In the genomic region with DNA sequence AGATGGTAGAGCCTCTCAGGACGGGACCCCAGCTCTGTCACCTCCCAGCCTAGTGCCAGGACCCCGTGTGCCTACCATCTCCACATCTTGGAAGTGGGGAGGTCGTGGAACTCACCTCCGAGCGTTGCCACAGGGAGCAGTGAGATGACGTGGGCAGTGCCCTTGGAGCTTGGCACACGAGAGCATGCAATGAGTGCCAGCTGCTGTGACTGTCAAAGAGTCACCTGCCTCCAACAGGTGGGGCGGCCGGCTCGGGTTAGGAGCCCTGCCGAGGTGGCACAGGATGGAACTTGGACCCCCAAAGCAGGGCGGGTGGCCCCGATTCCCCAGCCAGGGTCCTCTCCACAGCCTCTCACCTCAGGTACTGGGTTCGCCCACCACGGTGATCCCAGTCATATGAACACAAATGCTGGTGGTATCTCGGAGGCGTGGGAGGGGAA, we compare ENCODE assay signal across 1 cellular context.
TF ChIP-seq lines count a peak whose summit lies in the region.

No MANE protein-coding gene starts in this region.

TF ChIP-seq in HepG2, 621 proteins besides CTCF, POLR2A, EP300 and RAD21:
- TF ChIP-seq ZNF7 (CRISPR knock-in tag; IDR thresholded peaks at IDR 0.05) = no peak
- no peak for TF ChIP-seq ATF7-NPFF (CRISPR knock-in tag; IDR thresholded peaks at IDR 0.05; ENCODE audit: low read depth)
- TF ChIP-seq MAF1 (CRISPR knock-in tag; IDR thresholded peaks at IDR 0.05; ENCODE audit: borderline replicate concordance) = no peak
- no peak for TF ChIP-seq ZBTB42 (CRISPR knock-in tag; IDR thresholded peaks at IDR 0.05)
- TF ChIP-seq, protein P1, sequence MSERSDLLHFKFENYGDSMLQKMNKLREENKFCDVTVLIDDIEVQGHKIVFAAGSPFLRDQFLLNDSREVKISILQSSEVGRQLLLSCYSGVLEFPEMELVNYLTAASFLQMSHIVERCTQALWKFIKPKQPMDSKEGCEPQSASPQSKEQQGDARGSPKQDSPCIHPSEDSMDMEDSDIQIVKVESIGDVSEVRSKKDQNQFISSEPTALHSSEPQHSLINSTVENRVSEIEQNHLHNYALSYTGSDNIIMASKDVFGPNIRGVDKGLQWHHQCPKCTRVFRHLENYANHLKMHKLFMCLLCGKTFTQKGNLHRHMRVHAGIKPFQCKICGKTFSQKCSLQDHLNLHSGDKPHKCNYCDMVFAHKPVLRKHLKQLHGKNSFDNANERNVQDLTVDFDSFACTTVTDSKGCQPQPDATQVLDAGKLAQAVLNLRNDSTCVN (CRISPR knock-in tag; IDR thresholded peaks at IDR 0.05; ENCODE audit: borderline replicate concordance) = no peak
- TF ChIP-seq, protein P2, sequence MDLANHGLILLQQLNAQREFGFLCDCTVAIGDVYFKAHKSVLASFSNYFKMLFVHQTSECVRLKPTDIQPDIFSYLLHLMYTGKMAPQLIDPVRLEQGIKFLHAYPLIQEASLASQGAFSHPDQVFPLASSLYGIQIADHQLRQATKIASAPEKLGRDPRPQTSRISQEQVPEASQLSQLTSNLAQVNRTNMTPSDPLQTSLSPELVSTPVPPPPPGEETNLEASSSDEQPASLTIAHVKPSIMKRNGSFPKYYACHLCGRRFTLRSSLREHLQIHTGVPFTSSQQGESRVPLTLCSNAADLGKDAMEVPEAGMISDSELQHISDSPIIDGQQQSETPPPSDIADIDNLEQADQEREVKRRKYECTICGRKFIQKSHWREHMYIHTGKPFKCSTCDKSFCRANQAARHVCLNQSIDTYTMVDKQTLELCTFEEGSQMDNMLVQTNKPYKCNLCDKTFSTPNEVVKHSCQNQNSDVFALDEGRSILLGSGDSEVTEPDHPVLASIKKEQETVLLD (CRISPR knock-in tag; IDR thresholded peaks at IDR 0.05; ENCODE audit: low read depth) = no peak
- no peak for TF ChIP-seq ZNF207 (IDR thresholded peaks at IDR 0.05; ENCODE audit: borderline replicate concordance)
- TF ChIP-seq SP1 (IDR thresholded peaks at IDR 0.05) = no peak
- TF ChIP-seq SP1 (CRISPR knock-in tag; IDR thresholded peaks at IDR 0.05) = no peak
- TF ChIP-seq, protein P3, sequence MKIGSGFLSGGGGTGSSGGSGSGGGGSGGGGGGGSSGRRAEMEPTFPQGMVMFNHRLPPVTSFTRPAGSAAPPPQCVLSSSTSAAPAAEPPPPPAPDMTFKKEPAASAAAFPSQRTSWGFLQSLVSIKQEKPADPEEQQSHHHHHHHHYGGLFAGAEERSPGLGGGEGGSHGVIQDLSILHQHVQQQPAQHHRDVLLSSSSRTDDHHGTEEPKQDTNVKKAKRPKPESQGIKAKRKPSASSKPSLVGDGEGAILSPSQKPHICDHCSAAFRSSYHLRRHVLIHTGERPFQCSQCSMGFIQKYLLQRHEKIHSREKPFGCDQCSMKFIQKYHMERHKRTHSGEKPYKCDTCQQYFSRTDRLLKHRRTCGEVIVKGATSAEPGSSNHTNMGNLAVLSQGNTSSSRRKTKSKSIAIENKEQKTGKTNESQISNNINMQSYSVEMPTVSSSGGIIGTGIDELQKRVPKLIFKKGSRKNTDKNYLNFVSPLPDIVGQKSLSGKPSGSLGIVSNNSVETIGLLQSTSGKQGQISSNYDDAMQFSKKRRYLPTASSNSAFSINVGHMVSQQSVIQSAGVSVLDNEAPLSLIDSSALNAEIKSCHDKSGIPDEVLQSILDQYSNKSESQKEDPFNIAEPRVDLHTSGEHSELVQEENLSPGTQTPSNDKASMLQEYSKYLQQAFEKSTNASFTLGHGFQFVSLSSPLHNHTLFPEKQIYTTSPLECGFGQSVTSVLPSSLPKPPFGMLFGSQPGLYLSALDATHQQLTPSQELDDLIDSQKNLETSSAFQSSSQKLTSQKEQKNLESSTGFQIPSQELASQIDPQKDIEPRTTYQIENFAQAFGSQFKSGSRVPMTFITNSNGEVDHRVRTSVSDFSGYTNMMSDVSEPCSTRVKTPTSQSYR (CRISPR knock-in tag; IDR thresholded peaks at IDR 0.05; ENCODE audit: borderline replicate concordance) = no peak
- 0 out of 2 replicates have a peak, but pooled peaks have one; percentile 41 for TF ChIP-seq CENPT (CRISPR knock-in tag; IDR thresholded peaks at IDR 0.05; ENCODE audit: low read depth)
- TF ChIP-seq, protein P4, sequence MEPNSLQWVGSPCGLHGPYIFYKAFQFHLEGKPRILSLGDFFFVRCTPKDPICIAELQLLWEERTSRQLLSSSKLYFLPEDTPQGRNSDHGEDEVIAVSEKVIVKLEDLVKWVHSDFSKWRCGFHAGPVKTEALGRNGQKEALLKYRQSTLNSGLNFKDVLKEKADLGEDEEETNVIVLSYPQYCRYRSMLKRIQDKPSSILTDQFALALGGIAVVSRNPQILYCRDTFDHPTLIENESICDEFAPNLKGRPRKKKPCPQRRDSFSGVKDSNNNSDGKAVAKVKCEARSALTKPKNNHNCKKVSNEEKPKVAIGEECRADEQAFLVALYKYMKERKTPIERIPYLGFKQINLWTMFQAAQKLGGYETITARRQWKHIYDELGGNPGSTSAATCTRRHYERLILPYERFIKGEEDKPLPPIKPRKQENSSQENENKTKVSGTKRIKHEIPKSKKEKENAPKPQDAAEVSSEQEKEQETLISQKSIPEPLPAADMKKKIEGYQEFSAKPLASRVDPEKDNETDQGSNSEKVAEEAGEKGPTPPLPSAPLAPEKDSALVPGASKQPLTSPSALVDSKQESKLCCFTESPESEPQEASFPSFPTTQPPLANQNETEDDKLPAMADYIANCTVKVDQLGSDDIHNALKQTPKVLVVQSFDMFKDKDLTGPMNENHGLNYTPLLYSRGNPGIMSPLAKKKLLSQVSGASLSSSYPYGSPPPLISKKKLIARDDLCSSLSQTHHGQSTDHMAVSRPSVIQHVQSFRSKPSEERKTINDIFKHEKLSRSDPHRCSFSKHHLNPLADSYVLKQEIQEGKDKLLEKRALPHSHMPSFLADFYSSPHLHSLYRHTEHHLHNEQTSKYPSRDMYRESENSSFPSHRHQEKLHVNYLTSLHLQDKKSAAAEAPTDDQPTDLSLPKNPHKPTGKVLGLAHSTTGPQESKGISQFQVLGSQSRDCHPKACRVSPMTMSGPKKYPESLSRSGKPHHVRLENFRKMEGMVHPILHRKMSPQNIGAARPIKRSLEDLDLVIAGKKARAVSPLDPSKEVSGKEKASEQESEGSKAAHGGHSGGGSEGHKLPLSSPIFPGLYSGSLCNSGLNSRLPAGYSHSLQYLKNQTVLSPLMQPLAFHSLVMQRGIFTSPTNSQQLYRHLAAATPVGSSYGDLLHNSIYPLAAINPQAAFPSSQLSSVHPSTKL (CRISPR knock-in tag; IDR thresholded peaks at IDR 0.05) = no peak
- TF ChIP-seq ZNF441 (CRISPR knock-in tag; IDR thresholded peaks at IDR 0.05; ENCODE audit: borderline replicate concordance) = no peak
- peak; percentile 81 for TF ChIP-seq AGO2 (optimal IDR thresholded peaks at IDR 0.05; ENCODE audit: low read depth, low read length)
- no peak for TF ChIP-seq ZNF264 (CRISPR knock-in tag; IDR thresholded peaks at IDR 0.05)
- TF ChIP-seq NR1H2 (CRISPR knock-in tag; IDR thresholded peaks at IDR 0.05; ENCODE audit: borderline replicate concordance, low read depth) = no peak
- TF ChIP-seq ZNF780A (CRISPR knock-in tag; IDR thresholded peaks at IDR 0.05) = no peak
- TF ChIP-seq ZSCAN9 (CRISPR knock-in tag; IDR thresholded peaks at IDR 0.05; ENCODE audit: borderline replicate concordance) = no peak
- TF ChIP-seq ELF1 (CRISPR knock-in tag; IDR thresholded peaks at IDR 0.05) = no peak
- TF ChIP-seq ZNF101 (CRISPR knock-in tag; IDR thresholded peaks at IDR 0.05; ENCODE audit: borderline replicate concordance, low read depth) = no peak
- no peak for TF ChIP-seq MBNL3 (CRISPR knock-in tag; conservative IDR thresholded peaks at IDR 0.05)
- TF ChIP-seq HNRNPL (IDR thresholded peaks at IDR 0.05; ENCODE audit: low read depth, low read length) = 0 out of 2 replicates have a peak, but pooled peaks have one; percentile 45
